In genomic region chr1:58922302-58923089, GRCh38 we compare ENCODE assay signal across 8 cellular contexts.
DNase-seq lines count a peak whose midpoint lies in the region; FAIRE-seq and TF ChIP-seq lines count a peak whose summit lies in the region.

No MANE protein-coding gene starts in this region.

- no peak for TF ChIP-seq POLR2A in GM12891 (IDR thresholded peaks at IDR 0.05; ENCODE audit: low read depth, low read length)
- no peak for TF ChIP-seq POLR2A in spleen (IDR thresholded peaks at IDR 0.05)

- no peak overlapping the region for H2BK12ac ChIP-seq in neuronal stem cell (ENCODE audit: low read length)

- H3K4me2 ChIP-seq in neuronal stem cell (ENCODE audit: insufficient read depth, low read length, poor library complexity, severe bottlenecking): no peak overlapping the region

- peaks cover 2% of the 10 kb centered on the region for H3K79me1 ChIP-seq in neuronal stem cell (ENCODE audit: low read depth, low read length)

- H2AK5ac ChIP-seq in neuronal stem cell (ENCODE audit: low read depth, low read length): no peak overlapping the region

- H3K23ac ChIP-seq in neuronal stem cell (ENCODE audit: low read depth, low read length, poor library complexity): no peak overlapping the region

- no peak overlapping the region for H2AFZ ChIP-seq in neuronal stem cell (ENCODE audit: low read length)

- intact Hi-C loops in spleen (cut with DNase I; ENCODE audit: low total_unique reads): no loop called here

- no peak overlapping the region for H2BK5ac ChIP-seq in neuronal stem cell (ENCODE audit: low read length)

- no CpG with 5 or more reads among the region's 13 CpGs for WGBS in neuronal stem cell (ENCODE audit: extremely low coverage in 2 of 2, insufficient read length in 2 of 2, insufficient replicate concordance in 1 of 2), 2 donors
- 30 to 40% (median 35%) methylated on average over 13 of the region's 13 CpGs for WGBS in spleen, 5 donors

- no peak overlapping the region for H2BK15ac ChIP-seq in neuronal stem cell (ENCODE audit: low read length)

- H3K36me3 ChIP-seq in duodenal mucosa (ENCODE audit: control insufficient read depth in 1 of 2, insufficient read depth in 2 of 2, low read length in 2 of 2) (no peaks in the 10 kb centered on the region), neuronal stem cell (replicated peaks in 1 of 2; ENCODE audit: control insufficient read depth in 2 of 2, insufficient read depth in 2 of 2, low read length in 2 of 2) (no peaks in the 10 kb centered on the region), spleen (no peaks in the 10 kb centered on the region)

- FAIRE-seq in GM12891 (lab: Jason Lieb, UNC) (peak; percentile 77), HTR-8/SVneo (lab: Jason Lieb, UNC) (no peak)

- H3K27ac ChIP-seq in duodenal mucosa (ENCODE audit: low read depth, low read length) (peak overlapping the region; percentile 68), neuronal stem cell (replicated peaks; ENCODE audit: low read length) (no peak overlapping the region), spleen (peak overlapping the region in 2 of 8 donors; percentile 19 to 35)

- DNase-seq in GM12891 (ENCODE audit: insufficient read length, low spot score): no peak
- peak; percentile 29 for DNase-seq in H4 (ENCODE audit: low spot score)
- peak; percentile 33 for DNase-seq in RPMI7951 (ENCODE audit: low read depth)
- no peak for DNase-seq in neuronal stem cell (ENCODE audit: low spot score)
- DNase-seq in NCI-H1694 treated with DMSO at 0.1 percent for 48 hours (lab: John Stamatoyannopoulos, UW): no peak
- no peak for DNase-seq in spleen
- DNase-seq in HTR-8/SVneo (ENCODE audit: insufficient read length, low spot score): no peak

- no peak overlapping the region for H4K8ac ChIP-seq in neuronal stem cell (ENCODE audit: low read depth, low read length)

- no peak for TF ChIP-seq CTCF in spleen (IDR thresholded peaks at IDR 0.05 in 8 of 11, conservative IDR thresholded peaks at IDR 0.05 in 3 of 11)

- no peak overlapping the region for H3K14ac ChIP-seq in neuronal stem cell (ENCODE audit: low read length)

- H2BK120ac ChIP-seq in neuronal stem cell (ENCODE audit: low read depth, low read length): peak overlapping the region; percentile 50

- H3K27me3 ChIP-seq in duodenal mucosa (ENCODE audit: control insufficient read depth in 1 of 2, insufficient read depth in 2 of 2, low read length in 2 of 2) (no peaks in the 10 kb centered on the region), neuronal stem cell (ENCODE audit: control insufficient read depth in 3 of 3, insufficient read depth in 3 of 3, low read depth in 1 of 3, low read length in 3 of 3) (peaks cover 0 to 28% (median 0%) of the 10 kb centered on the region in 3 experiments), spleen (replicated peaks in 1 of 7) (no peaks in the 10 kb centered on the region)

- no peaks in the 10 kb centered on the region for H3K9me3 ChIP-seq in duodenal mucosa (ENCODE audit: control insufficient read depth in 1 of 2, low read length in 2 of 2)
- no peaks in the 10 kb centered on the region for H3K9me3 ChIP-seq in neuronal stem cell (replicated peaks in 1 of 2; ENCODE audit: control insufficient read depth in 2 of 2, insufficient read depth in 1 of 2, low read depth in 1 of 2, low read length in 2 of 2)
- H3K9me3 ChIP-seq in spleen: no peaks in the 10 kb centered on the region

- peak overlapping the region; percentile 18 to 46 for H3K4me3 ChIP-seq in duodenal mucosa (ENCODE audit: low read depth in 1 of 2, low read length in 2 of 2)
- H3K4me3 ChIP-seq in neuronal stem cell (ENCODE audit: low read length in 2 of 2): no peak overlapping the region
- H3K4me3 ChIP-seq in spleen: no peak overlapping the region

- H4K91ac ChIP-seq in neuronal stem cell (ENCODE audit: low read depth, low read length, poor library complexity): no peak overlapping the region

- H3K4me1 ChIP-seq in duodenal mucosa (ENCODE audit: control insufficient read depth in 1 of 2, insufficient read depth in 2 of 2, low read length in 2 of 2) (peaks cover 37 to 41% of the 10 kb centered on the region in 2 donors), neuronal stem cell (ENCODE audit: control insufficient read depth in 2 of 2, insufficient read depth in 1 of 2, low read depth in 1 of 2, low read length in 2 of 2) (peaks cover 0 to 7% of the 10 kb centered on the region in 2 donors), spleen (peaks cover 0 to 37% (median 11%) of the 10 kb centered on the region in 6 donors)

- H3K18ac ChIP-seq in neuronal stem cell (ENCODE audit: low read length): peak overlapping the region; percentile 2

- H3K9ac ChIP-seq in duodenal mucosa (ENCODE audit: low read depth in 1 of 2, low read length in 2 of 2) (peak overlapping the region; percentile 42 to 48), neuronal stem cell (ENCODE audit: low read depth, low read length, poor library complexity) (no peak overlapping the region)

- H3K4ac ChIP-seq in neuronal stem cell (ENCODE audit: low read length): no peak overlapping the region

TF ChIP-seq in GM12891, 5 proteins besides CTCF, POLR2A, EP300 and RAD21:
- TF ChIP-seq SPI1 (IDR thresholded peaks at IDR 0.05; ENCODE audit: low read depth, low read length) (no peak), POU2F2 (IDR thresholded peaks at IDR 0.05; ENCODE audit: low read depth, low read length) (no peak), TAF1 (IDR thresholded peaks at IDR 0.05; ENCODE audit: low read depth, low read length) (no peak), POLR2AphosphoS5 (IDR thresholded peaks at IDR 0.05; ENCODE audit: low read depth, low read length) (no peak), PAX5 (IDR thresholded peaks at IDR 0.05; ENCODE audit: insufficient read depth, low read length, severe bottlenecking) (no peak)

Comparison
In these comparisons a context has a peak if more than half of its experiments do, and no peak if none do; other contexts are left out.
1. DNase-seq: peak in H4 (single experiment) and RPMI7951 (single experiment); none in GM12891 (single experiment), neuronal stem cell (single experiment), NCI-H1694 treated with DMSO at 0.1 percent for 48 hours (single experiment), spleen (single experiment) and HTR-8/SVneo (single experiment).
2. H3K4me3 ChIP-seq: peak in duodenal mucosa (2 of 2); none in neuronal stem cell (0 of 2) and spleen (0 of 8).